ENCODE assay signal across 19 cellular contexts in genomic region chr12:77725611-77726010, GRCh38.
DNase-seq lines count a peak whose midpoint lies in the region; ATAC-seq, FAIRE-seq and TF ChIP-seq lines count a peak whose summit lies in the region.
"Had no signal": no experiment of that assay in that cellular context is flagged by ENCODE, and none has a peak within 500 bp of the region (broad histone marks: within the 10 kb centered on the region; RNA-seq: fewer than 3 reads in every experiment).

No MANE protein-coding gene starts in this region.

- H3K4me3 ChIP-seq in AG10803 (ENCODE audit: low read length) (no peak overlapping the region), IMR-90 (ENCODE audit: insufficient read depth, low read depth, low read length) (no peak overlapping the region)

- no peak overlapping the region; the same call in 2 of the 3 replicates for H2BK15ac ChIP-seq in IMR-90 (ENCODE audit: low read depth, low read length)

- no peaks in the 10 kb centered on the region for H3K36me3 Mint-ChIP-seq in chondrocyte (ENCODE audit: low read depth)
- H3K36me3 Mint-ChIP-seq in mesothelial cell of epicardium, result no peaks in the 10 kb centered on the region
- H3K36me3 Mint-ChIP-seq: memory B cell had no signal

- no peak overlapping the region for H3K18ac ChIP-seq in IMR-90 (ENCODE audit: low read depth, low read length)

- H2BK20ac ChIP-seq in IMR-90 (ENCODE audit: low read depth, low read length), result 0 out of 2 replicates have a peak overlapping the region, but pooled peaks have one; percentile 16

- H3K79me1 ChIP-seq in IMR-90 (ENCODE audit: low read depth in 1 of 2, low read length in 2 of 2), result no peaks in the 10 kb centered on the region

- H3K9ac ChIP-seq in IMR-90 (ENCODE audit: low read depth, low read length), result no peak overlapping the region

- no peaks in the 10 kb centered on the region for H3K9me1 ChIP-seq in IMR-90 (ENCODE audit: insufficient read depth, low read length)

- in situ Hi-C loops in IMR-90 (cut with MboI; ENCODE audit: low sequenced_read_pairs), result no loop called here

- no peak overlapping the region; the same call in 1 of the 2 replicates for H3K4ac ChIP-seq in IMR-90 (ENCODE audit: low read depth, low read length)

- 50% methylated on average over 1 of the region's 3 CpGs; no CpG with 5 or more reads in 1 of the 2 experiments for WGBS in IMR-90 (ENCODE audit: extremely low coverage in 2 of 2, insufficient read length in 1 of 2), 2 experiments

- H3K9me3 Mint-ChIP-seq in chondrocyte (ENCODE audit: low read depth) (no peaks in the 10 kb centered on the region), mesothelial cell of epicardium (peaks cover 3% of the 10 kb centered on the region)
- H3K9me3 Mint-ChIP-seq: dendritic cell treated with granulocyte-macrophage colony-stimulating factor and Interleukin-4, amounts not matched to agents 40 ng/mL and 50 ng/mL, for 4 days; memory B cell had no signal

- dilution Hi-C loops in IMR-90 (cut with HindIII; ENCODE audit: low sequenced_read_pairs, unreplicated experiment), result no loop called here

- no peaks in the 10 kb centered on the region for H3K9me3 ChIP-seq in IMR-90 (ENCODE audit: control insufficient read depth, insufficient read depth, low read length)

- no peak overlapping the region for H2BK120ac ChIP-seq in IMR-90 (ENCODE audit: low read depth, low read length)

- no peaks in the 10 kb centered on the region for H3K27me3 Mint-ChIP-seq in chondrocyte (ENCODE audit: low read depth)
- H3K27me3 Mint-ChIP-seq in mesothelial cell of epicardium (ENCODE audit: low read depth), result peaks cover 4% of the 10 kb centered on the region
- H3K27me3 Mint-ChIP-seq: dendritic cell treated with granulocyte-macrophage colony-stimulating factor and Interleukin-4, amounts not matched to agents 40 ng/mL and 50 ng/mL, for 4 days; memory B cell; stimulated activated naive CD8-positive, alpha-beta T cell treated with anti-CD3 and anti-CD28 coated beads, Interleukin-15, amount 100 ng/mL, for 72 hours had no signal

- H3K4me1 Mint-ChIP-seq in chondrocyte (ENCODE audit: low read depth) (peaks cover 21% of the 10 kb centered on the region), mesothelial cell of epicardium (peaks cover 32% of the 10 kb centered on the region)
- H3K4me1 Mint-ChIP-seq: memory B cell; stimulated activated naive CD8-positive, alpha-beta T cell treated with anti-CD3 and anti-CD28 coated beads, Interleukin-15, amount 100 ng/mL, for 72 hours had no signal

- CTCF ChIA-PET in IMR-90 (lab: Yijun Ruan, JAX), result interaction anchor here (1.9 kb wide), 1 partner anchor 200 kb away, joined by 12 read pairs; no protein-coding TSS in a partner anchor

- H3K4me1 ChIP-seq in IMR-90 (ENCODE audit: control insufficient read depth, insufficient read depth, low read length), result peaks cover 2% of the 10 kb centered on the region; the same call in 1 of the 2 replicates

- no peak for FAIRE-seq in RCC 7860 (lab: Jason Lieb, UNC)
- FAIRE-seq: HTR-8/SVneo had no signal

- no peak overlapping the region for H3K4me2 ChIP-seq in IMR-90 (ENCODE audit: low read depth, low read length)

- H3K23ac ChIP-seq in IMR-90 (ENCODE audit: low read depth, low read length), result no peak overlapping the region

- H4K20me1 ChIP-seq in IMR-90 (ENCODE audit: insufficient read depth, low read length), result no peaks in the 10 kb centered on the region

- no TSS peak for BruUV-seq in IMR-90 (replicated peaks; lab: Mats Ljungman, UMichigan)

- intact Hi-C loops in IMR-90 (cut with micrococcal nuclease), result no loop called here

- H4K8ac ChIP-seq in IMR-90 (ENCODE audit: low read depth in 2 of 2, low read length in 2 of 2), result no peak overlapping the region

- no peak for TF ChIP-seq CTCF in AG10803 (conservative IDR thresholded peaks at IDR 0.05; ENCODE audit: low read length)
- no peak for TF ChIP-seq CTCF in IMR-90 (conservative IDR thresholded peaks at IDR 0.05; ENCODE audit: low read depth, low read length)
- TF ChIP-seq CTCF in chondrocyte (IDR thresholded peaks at IDR 0.05), result no peak
- no peak for TF ChIP-seq CTCF in mesothelial cell of epicardium (IDR thresholded peaks at IDR 0.05; ENCODE audit: unreplicated experiment)

- H3K56ac ChIP-seq in IMR-90 (ENCODE audit: extremely low read depth, insufficient read depth, low read length), result no peak overlapping the region

- no peaks in the 10 kb centered on the region for H3K36me3 ChIP-seq in IMR-90 (ENCODE audit: control insufficient read depth, insufficient read depth, low read length)

- H2AK9ac ChIP-seq in IMR-90 (replicated peaks; ENCODE audit: low read depth, low read length, poor library complexity), result no peak overlapping the region

- H3K27me3 ChIP-seq in IMR-90 (ENCODE audit: control insufficient read depth, insufficient read depth, low read length), result no peaks in the 10 kb centered on the region

- DNase-seq in AG10803 (ENCODE audit: low read depth), result peak; percentile 77
- peak; percentile 67 for DNase-seq in IMR-90
- no peak for DNase-seq in chondrocyte (ENCODE audit: low spot score)
- DNase-seq in mesothelial cell of epicardium (ENCODE audit: low spot score in 2 of 2, unreplicated experiment in 2 of 2), result no peak
- DNase-seq in RCC 7860 (ENCODE audit: low spot score), result no peak
- DNase-seq in iPS-NIHi7 (ENCODE audit: extremely low spot score), result no peak
- no peak for DNase-seq in substantia nigra (lab: John Stamatoyannopoulos, UW)
- DNase-seq: activated T-cell treated with anti-CD3 and anti-CD28 coated beads, Interleukin-2, amount 50 U/mL, for 72 hours; amniotic stem cell; NCI-H2081; NCI-H748 treated with DMSO at 0.1 percent for 48 hours; occipital lobe; SHP77; stimulated activated naive CD8-positive, alpha-beta T cell treated with anti-CD3 and anti-CD28 coated beads, Interleukin-15, amount 100 ng/mL, for 72 hours had no signal

- POLR2A ChIA-PET in IMR-90 (lab: Charles Lee; ENCODE audit: unreplicated experiment), result no interaction called here

- TF ChIP-seq RAD21 in IMR-90 (IDR thresholded peaks at IDR 0.05; ENCODE audit: low read length), result no peak

- H3K27ac ChIP-seq in IMR-90 (ENCODE audit: insufficient read depth, low read length) (no peak overlapping the region), substantia nigra (ENCODE audit: low read depth, low read length, poor library complexity, severe bottlenecking) (no peak overlapping the region)

- H2BK5ac ChIP-seq in IMR-90 (ENCODE audit: low read depth, low read length, poor library complexity, severe bottlenecking), result no peak overlapping the region

- no peak overlapping the region for H3K4me3 Mint-ChIP-seq in chondrocyte (ENCODE audit: unreplicated experiment)
- H3K4me3 Mint-ChIP-seq in mesothelial cell of epicardium, result no peak overlapping the region
- H3K4me3 Mint-ChIP-seq: activated T-cell treated with anti-CD3 and anti-CD28 coated beads, Interleukin-2, amount 50 U/mL, for 72 hours; dendritic cell treated with granulocyte-macrophage colony-stimulating factor and Interleukin-4, amounts not matched to agents 40 ng/mL and 50 ng/mL, for 4 days; memory B cell; stimulated activated naive CD8-positive, alpha-beta T cell treated with anti-CD3 and anti-CD28 coated beads, Interleukin-15, amount 100 ng/mL, for 72 hours had no signal

- no peak overlapping the region for H4K5ac ChIP-seq in IMR-90 (ENCODE audit: low read depth, low read length)

- no peak overlapping the region for H2AFZ ChIP-seq in IMR-90 (replicated peaks; ENCODE audit: low read length, poor library complexity)

- H2AK5ac ChIP-seq in IMR-90 (ENCODE audit: low read depth, low read length), result no peak overlapping the region

- H3K27ac Mint-ChIP-seq in chondrocyte (ENCODE audit: unreplicated experiment) (peak overlapping the region; percentile 54), mesothelial cell of epicardium (peak overlapping the region; percentile 44)
- H3K27ac Mint-ChIP-seq: activated T-cell treated with anti-CD3 and anti-CD28 coated beads, Interleukin-2, amount 50 U/mL, for 72 hours; dendritic cell treated with granulocyte-macrophage colony-stimulating factor and Interleukin-4, amounts not matched to agents 40 ng/mL and 50 ng/mL, for 4 days; memory B cell; stimulated activated naive CD8-positive, alpha-beta T cell treated with anti-CD3 and anti-CD28 coated beads, Interleukin-15, amount 100 ng/mL, for 72 hours had no signal

- H4K91ac ChIP-seq in IMR-90 (ENCODE audit: insufficient read depth, low read depth, low read length), result no peak overlapping the region; the same call in 1 of the 2 replicates

- peak; percentile 79 for ATAC-seq in IMR-90 (ENCODE audit: low read depth)
- ATAC-seq in HG03135 (IDR thresholded peaks at IDR 0.05; ENCODE audit: unreplicated experiment), result no peak
- ATAC-seq: activated T-cell treated with anti-CD3 and anti-CD28 coated beads, Interleukin-2, amount 50 U/mL, for 72 hours; esophagus mucosa; stimulated activated naive CD8-positive, alpha-beta T cell treated with anti-CD3 and anti-CD28 coated beads, Interleukin-15, amount 100 ng/mL, for 72 hours had no signal

- TF ChIP-seq POLR2A in IMR-90 (IDR thresholded peaks at IDR 0.05; ENCODE audit: low read depth, low read length), result no peak

- no peak overlapping the region for H3K14ac ChIP-seq in IMR-90 (replicated peaks; ENCODE audit: low read depth, low read length)

TF ChIP-seq in IMR-90, 13 proteins besides CTCF, POLR2A, EP300 and RAD21 (continues in another document):
- TF ChIP-seq MAZ (IDR thresholded peaks at IDR 0.05; ENCODE audit: borderline replicate concordance, low read depth, low read length), result no peak
- no peak for TF ChIP-seq NFE2L2 (IDR thresholded peaks at IDR 0.05; ENCODE audit: low read depth, low read length)
- TF ChIP-seq MXI1 (IDR thresholded peaks at IDR 0.05; ENCODE audit: borderline replicate concordance, low read depth, low read length), result no peak
- no peak for TF ChIP-seq CHD1 (IDR thresholded peaks at IDR 0.05; ENCODE audit: low read depth, low read length)
- TF ChIP-seq CEBPB (IDR thresholded peaks at IDR 0.05; ENCODE audit: low read depth, low read length), result no peak
- no peak for TF ChIP-seq BHLHE40 (IDR thresholded peaks at IDR 0.05; ENCODE audit: low read depth, low read length)
- TF ChIP-seq SMC3 (IDR thresholded peaks at IDR 0.05; ENCODE audit: low read depth, low read length), result no peak
- TF ChIP-seq RFX5 (IDR thresholded peaks at IDR 0.05; ENCODE audit: low read depth, low read length), result no peak
- no peak for TF ChIP-seq RCOR1 (IDR thresholded peaks at IDR 0.05; ENCODE audit: insufficient replicate concordance, low read length)
- TF ChIP-seq FOS (IDR thresholded peaks at IDR 0.05; ENCODE audit: low read depth, low read length), result no peak
- no peak for TF ChIP-seq MAFK (IDR thresholded peaks at IDR 0.05; ENCODE audit: low read depth, low read length)
- TF ChIP-seq, protein P1, sequence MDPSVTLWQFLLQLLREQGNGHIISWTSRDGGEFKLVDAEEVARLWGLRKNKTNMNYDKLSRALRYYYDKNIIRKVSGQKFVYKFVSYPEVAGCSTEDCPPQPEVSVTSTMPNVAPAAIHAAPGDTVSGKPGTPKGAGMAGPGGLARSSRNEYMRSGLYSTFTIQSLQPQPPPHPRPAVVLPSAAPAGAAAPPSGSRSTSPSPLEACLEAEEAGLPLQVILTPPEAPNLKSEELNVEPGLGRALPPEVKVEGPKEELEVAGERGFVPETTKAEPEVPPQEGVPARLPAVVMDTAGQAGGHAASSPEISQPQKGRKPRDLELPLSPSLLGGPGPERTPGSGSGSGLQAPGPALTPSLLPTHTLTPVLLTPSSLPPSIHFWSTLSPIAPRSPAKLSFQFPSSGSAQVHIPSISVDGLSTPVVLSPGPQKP (IDR thresholded peaks at IDR 0.05; ENCODE audit: borderline replicate concordance, low read depth, low read length), result no peak

Comparison
In these comparisons a context has a peak if more than half of its experiments do, and no peak if none do; other contexts are left out.
1. DNase-seq: peak in AG10803 (single experiment) and IMR-90 (single experiment); none in chondrocyte (single experiment), mesothelial cell of epicardium (0 of 2), RCC 7860 (single experiment), iPS-NIHi7 (single experiment) and substantia nigra (0 of 49).